Comparison of ENCODE assay signal across 21 cellular contexts in genomic region chr4:74598611-74599325, GRCh38.
DNase-seq lines count a peak whose midpoint lies in the region; ATAC-seq and TF ChIP-seq lines count a peak whose summit lies in the region.
"Had no signal": no experiment of that assay in that cellular context is flagged by ENCODE, and none has a peak within 500 bp of the region (broad histone marks: within the 10 kb centered on the region; RNA-seq: fewer than 3 reads in every experiment).

No MANE protein-coding gene starts in this region.

- no peaks in the 10 kb centered on the region for H3K27me3 ChIP-seq in RWPE2 (ENCODE audit: insufficient read depth, poor library complexity, severe bottlenecking)

- H3K4me1 ChIP-seq in RWPE2 (ENCODE audit: insufficient read depth, poor library complexity, severe bottlenecking) = no peaks in the 10 kb centered on the region

- H3K4me3 ChIP-seq in RWPE2 (ENCODE audit: severe bottlenecking) (no peak overlapping the region), epithelial cell of esophagus (ENCODE audit: low read length) (no peak overlapping the region), fibroblast of villous mesenchyme (ENCODE audit: low read depth, low read length) (no peak overlapping the region)
- H3K4me3 ChIP-seq: K562 had no signal

- no peak overlapping the region for H3K27ac ChIP-seq in RWPE2 (ENCODE audit: poor library complexity, severe bottlenecking)
- H3K27ac ChIP-seq: C4-2B, RWPE1 had no signal

- DNase-seq in HCEC 1CT (peak; percentile 1), RWPE2 (ENCODE audit: low spot score) (no peak), epithelial cell of esophagus (ENCODE audit: low read depth) (peak; percentile 48), fibroblast of villous mesenchyme (ENCODE audit: low read depth) (peak; percentile 31), nucleus accumbens (lab: John Stamatoyannopoulos, UW) (no peak), germinal center (ENCODE audit: low spot score) (no peak)
- DNase-seq in stimulated activated CD4-positive, alpha-beta T cell treated with anti-CD3 and anti-CD28 coated beads, Interleukin-15, amount 100 ng/mL, for 24 hours = no peak
- DNase-seq: CD8-positive, alpha-beta memory T cell; DMS 273 treated with DMSO at 0.1 percent for 48 hours; DMS79 treated with DMSO at 0.1 percent for 48 hours; Kasumi-1; NCI-H1694; NCI-H2029 treated with DMSO at 0.1 percent for 48 hours; NCI-H526 treated with DMSO at 0.1 percent for 48 hours; SHP77 treated with DMSO at 0.1 percent for 48 hours had no signal

- no peaks in the 10 kb centered on the region for H3K36me3 ChIP-seq in RWPE2 (ENCODE audit: low read depth)

- peak; percentile 25; the same call in 2 of the 3 replicates for ATAC-seq in RWPE2 (ENCODE audit: low read depth)
- no peak for ATAC-seq in HG03354 (IDR thresholded peaks at IDR 0.05; ENCODE audit: poor library complexity, severe bottlenecking, unreplicated experiment)
- ATAC-seq: HCT116, K562, Panc1 had no signal

- TF ChIP-seq CTCF in RWPE2 (IDR thresholded peaks at IDR 0.05; ENCODE audit: poor library complexity, severe bottlenecking) (no peak), epithelial cell of esophagus (IDR thresholded peaks at IDR 0.05; ENCODE audit: insufficient read depth, low read depth, low read length, missing control alignments) (no peak), fibroblast of villous mesenchyme (IDR thresholded peaks at IDR 0.05; ENCODE audit: insufficient read depth, low read depth, low read length) (no peak)

- peaks cover 10% of the 10 kb centered on the region for H3K9me3 ChIP-seq in RWPE2 (ENCODE audit: severe bottlenecking)

Comparison
In these comparisons a context has a peak if more than half of its experiments do, and no peak if none do; other contexts are left out.
1. DNase-seq: peak in HCEC 1CT (single experiment), epithelial cell of esophagus (single experiment) and fibroblast of villous mesenchyme (single experiment); none in RWPE2 (single experiment), nucleus accumbens (0 of 56), stimulated activated CD4-positive, alpha-beta T cell treated with anti-CD3 and anti-CD28 coated beads, Interleukin-15, amount 100 ng/mL, for 24 hours (single experiment) and germinal center (single experiment).